8 cellular contexts compared by ENCODE assay signal in the genomic region with DNA sequence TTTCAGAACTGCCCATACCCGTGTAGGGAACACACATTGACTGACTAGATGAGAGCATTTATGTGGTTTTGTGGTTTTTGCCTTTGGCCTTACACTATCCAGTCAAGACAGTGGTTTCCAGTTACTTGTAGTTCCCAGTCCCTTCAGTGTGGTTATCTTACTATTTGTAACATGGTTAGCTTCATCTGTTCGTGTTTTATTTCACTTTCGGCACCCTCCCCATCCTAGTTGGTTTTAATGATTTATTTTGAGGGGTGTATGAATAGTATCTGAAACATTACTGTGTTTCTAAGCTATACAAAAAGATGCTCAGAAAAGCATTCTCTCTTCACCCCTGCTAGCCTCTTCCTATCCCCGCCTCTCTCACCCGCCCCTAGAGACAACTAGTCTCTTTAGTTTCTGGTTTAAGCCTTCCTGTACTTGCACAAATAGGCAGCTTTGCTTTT. TPM values are rescaled to one million over a fixed set of nuclear protein-coding genes. Genes with fewer than 3 reads are reported as not detected.
DNase-seq lines count a peak whose midpoint lies in the region; ATAC-seq lines count a peak whose summit lies in the region.

No MANE protein-coding gene starts in this region.

- intact Hi-C loops in activated CD4-positive, alpha-beta T cell treated with anti-CD3 and anti-CD28 coated beads, Interleukin-2, amount 10 ng/mL, durations not matched to agents 24 days and 14 days (cut with micrococcal nuclease), result loop anchor here (1.0 kb wide), 1 partner anchor 37 kb away; no protein-coding TSS in a partner anchor

- CTCF ChIA-PET in activated naive CD4-positive, alpha-beta T cell treated with anti-CD3 and anti-CD28 coated beads, Interleukin-2, amount 10 ng/mL, durations not matched to agents 7 days and 5 days (lab: Charles Lee), result interaction anchor here (1.2 to 2.8 kb wide), 2 partner anchors 15 to 446 kb away, joined by 5 to 18 read pairs; no protein-coding TSS in a partner anchor

- peaks cover 13% of the 10 kb centered on the region for H3K36me3 Mint-ChIP-seq in activated CD4-positive, alpha-beta T cell treated with anti-CD3 and anti-CD28 coated beads, Interleukin-2, amount 10 ng/mL, durations not matched to agents 24 days and 14 days (ENCODE audit: low read depth)
- peaks cover 32 to 53% of the 10 kb centered on the region in 2 donors for H3K36me3 Mint-ChIP-seq in stimulated activated naive B cell treated with anti-CD40 and anti-IgM and Interleukin-4, amounts not matched to agents 10 μg/mL and 1 μg/mL and 100 μg/mL, for 72 hours
- peaks cover 16% of the 10 kb centered on the region for H3K36me3 Mint-ChIP-seq in activated naive CD4-positive, alpha-beta T cell treated with anti-CD3 and anti-CD28 coated beads, Interleukin-2, amount 10 ng/mL, durations not matched to agents 7 days and 5 days

- H3K27me3 Mint-ChIP-seq in activated CD4-positive, alpha-beta T cell treated with anti-CD3 and anti-CD28 coated beads, Interleukin-2, amount 10 ng/mL, durations not matched to agents 24 days and 14 days, result no peaks in the 10 kb centered on the region
- no peaks in the 10 kb centered on the region for H3K27me3 Mint-ChIP-seq in stimulated activated naive B cell treated with anti-CD40 and anti-IgM and Interleukin-4, amounts not matched to agents 10 μg/mL and 1 μg/mL and 100 μg/mL, for 72 hours
- no peaks in the 10 kb centered on the region for H3K27me3 Mint-ChIP-seq in activated naive CD4-positive, alpha-beta T cell treated with anti-CD3 and anti-CD28 coated beads, Interleukin-2, amount 10 ng/mL, durations not matched to agents 7 days and 5 days

- H3K9me3 Mint-ChIP-seq in activated CD4-positive, alpha-beta T cell treated with anti-CD3 and anti-CD28 coated beads, Interleukin-2, amount 10 ng/mL, durations not matched to agents 24 days and 14 days, result no peaks in the 10 kb centered on the region
- no peaks in the 10 kb centered on the region for H3K9me3 Mint-ChIP-seq in stimulated activated naive B cell treated with anti-CD40 and anti-IgM and Interleukin-4, amounts not matched to agents 10 μg/mL and 1 μg/mL and 100 μg/mL, for 72 hours
- no peaks in the 10 kb centered on the region for H3K9me3 Mint-ChIP-seq in activated naive CD4-positive, alpha-beta T cell treated with anti-CD3 and anti-CD28 coated beads, Interleukin-2, amount 10 ng/mL, durations not matched to agents 7 days and 5 days

- no peak for DNase-seq in activated CD4-positive, alpha-beta T cell treated with anti-CD3 and anti-CD28 coated beads, Interleukin-2, amount 10 ng/mL, durations not matched to agents 24 days and 14 days
- no peak for DNase-seq in activated CD4-positive, alpha-beta T cell treated with anti-CD3 and anti-CD28 coated beads for 4 hours
- DNase-seq in SW480 (ENCODE audit: low spot score), result peak; percentile 33
- no peak for DNase-seq in stimulated activated naive B cell treated with anti-CD40 and anti-IgM and Interleukin-4, amounts not matched to agents 10 μg/mL and 1 μg/mL and 100 μg/mL, for 72 hours
- no peak for DNase-seq in effector CD8-positive, alpha-beta T cell (lab: John Stamatoyannopoulos, UW)
- DNase-seq in NK-92 treated with Interleukin-12 subunit alpha and Interleukin-12 subunit beta, amount 100 ng/mL, for 24 hours (lab: John Stamatoyannopoulos, UW), result no peak
- no peak for DNase-seq in activated naive CD4-positive, alpha-beta T cell treated with anti-CD3 and anti-CD28 coated beads, Interleukin-2, amount 10 ng/mL, durations not matched to agents 7 days and 5 days

- H3K4me1 Mint-ChIP-seq in activated CD4-positive, alpha-beta T cell treated with anti-CD3 and anti-CD28 coated beads, Interleukin-2, amount 10 ng/mL, durations not matched to agents 24 days and 14 days, result peaks cover 34% of the 10 kb centered on the region
- peaks cover 44 to 46% of the 10 kb centered on the region in 2 donors for H3K4me1 Mint-ChIP-seq in stimulated activated naive B cell treated with anti-CD40 and anti-IgM and Interleukin-4, amounts not matched to agents 10 μg/mL and 1 μg/mL and 100 μg/mL, for 72 hours
- peaks cover 37% of the 10 kb centered on the region for H3K4me1 Mint-ChIP-seq in activated naive CD4-positive, alpha-beta T cell treated with anti-CD3 and anti-CD28 coated beads, Interleukin-2, amount 10 ng/mL, durations not matched to agents 7 days and 5 days

- peak overlapping the region; percentile 62 for H3K4me3 Mint-ChIP-seq in activated CD4-positive, alpha-beta T cell treated with anti-CD3 and anti-CD28 coated beads, Interleukin-2, amount 10 ng/mL, durations not matched to agents 24 days and 14 days
- H3K4me3 Mint-ChIP-seq in stimulated activated naive B cell treated with anti-CD40 and anti-IgM and Interleukin-4, amounts not matched to agents 10 μg/mL and 1 μg/mL and 100 μg/mL, for 72 hours, result peak overlapping the region in 1 of 2 donors; percentile 54
- no peak overlapping the region for H3K4me3 Mint-ChIP-seq in activated naive CD4-positive, alpha-beta T cell treated with anti-CD3 and anti-CD28 coated beads, Interleukin-2, amount 10 ng/mL, durations not matched to agents 7 days and 5 days

- H3K27ac Mint-ChIP-seq in activated CD4-positive, alpha-beta T cell treated with anti-CD3 and anti-CD28 coated beads, Interleukin-2, amount 10 ng/mL, durations not matched to agents 24 days and 14 days, result peak overlapping the region; percentile 46
- H3K27ac Mint-ChIP-seq in stimulated activated naive B cell treated with anti-CD40 and anti-IgM and Interleukin-4, amounts not matched to agents 10 μg/mL and 1 μg/mL and 100 μg/mL, for 72 hours, result peak overlapping the region; percentile 88
- H3K27ac Mint-ChIP-seq in activated naive CD4-positive, alpha-beta T cell treated with anti-CD3 and anti-CD28 coated beads, Interleukin-2, amount 10 ng/mL, durations not matched to agents 7 days and 5 days, result no peak overlapping the region

- ATAC-seq in HG03039 (IDR thresholded peaks at IDR 0.05; ENCODE audit: unreplicated experiment), result peak; percentile 75
- ATAC-seq in stimulated activated naive B cell treated with anti-CD40 and anti-IgM and Interleukin-4, amounts not matched to agents 10 μg/mL and 1 μg/mL and 100 μg/mL, for 72 hours (replicated peaks), result peak; percentile 78 to 80

RNA-seq across cellular contexts. Expression of a gene that starts 14.1 kb away (rescaled TPM):
- total RNA-seq in activated CD4-positive, alpha-beta T cell treated with anti-CD3 and anti-CD28 coated beads, Interleukin-2, amount 10 ng/mL, durations not matched to agents 24 days and 14 days, result 6.4 and 6.6 TPM in 2 replicates
